ENCODE assay signal across 20 cellular contexts in the genomic region with DNA sequence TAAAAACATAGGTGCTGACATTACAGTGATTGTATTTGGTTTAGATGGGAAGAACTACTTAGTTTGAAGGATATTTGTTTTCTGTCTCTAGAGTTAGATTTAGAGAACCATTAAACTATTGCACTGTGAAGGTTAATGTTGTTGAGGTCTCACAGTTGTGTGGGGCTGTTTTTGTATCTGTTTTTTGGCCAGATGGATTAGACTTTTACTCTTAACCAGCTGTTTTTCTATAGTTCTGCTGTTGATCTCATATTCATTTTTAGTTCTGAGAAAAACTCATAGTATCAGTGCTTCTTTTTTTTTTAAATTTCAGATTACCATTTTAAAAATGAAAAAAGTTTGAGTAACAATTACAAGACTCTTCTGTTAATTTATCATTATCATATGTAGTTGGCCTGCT.
"Had no signal": no experiment of that assay in that cellular context is flagged by ENCODE, and none has a peak within 500 bp of the region (broad histone marks: within the 10 kb centered on the region; RNA-seq: fewer than 3 reads in every experiment).

No MANE protein-coding gene starts in this region.

- DNase-seq: activated CD4-positive, alpha-beta memory T cell treated with anti-CD3 and anti-CD28 coated beads for 36 hours; activated CD4-positive, alpha-beta T cell treated with anti-CD3 and anti-CD28 coated beads for 36 hours; activated naive CD4-positive, alpha-beta T cell treated with anti-CD3 and anti-CD28 coated beads for 36 hours; activated T-cell treated with anti-CD3 and anti-CD28 coated beads, Interleukin-2, amount 50 U/mL, for 1 hour; heart right ventricle; left lung; pancreas; right lobe of liver; stimulated activated CD4-positive, alpha-beta T cell treated with anti-CD3 and anti-CD28 coated beads, Interleukin-15, amount 100 ng/mL, for 24 hours; stimulated activated CD4-positive, alpha-beta T cell treated with anti-CD3 and anti-CD28 coated beads, Interleukin-2, amount 100 ng/mL, for 48 hours; transverse colon; uterus had no signal

- H3K27me3 ChIP-seq: esophagus muscularis mucosa, gastroesophageal sphincter, heart right ventricle, left lung, neutrophil, pancreas, right lobe of liver, transverse colon, uterus had no signal

- H3K9me3 ChIP-seq: esophagus muscularis mucosa, gastroesophageal sphincter, heart right ventricle, left lung, neutrophil, pancreas, right lobe of liver, transverse colon, uterus had no signal

- H3K27ac ChIP-seq: coronary artery, esophagus muscularis mucosa, gastroesophageal sphincter, heart right ventricle, left lung, neutrophil, pancreas, right lobe of liver, transverse colon, uterus had no signal

- FAIRE-seq: endometrium, pancreas, small intestine, TTC549 had no signal

- H3K4me1 ChIP-seq: left lung, pancreas, uterus had no signal

- H3K4me3 ChIP-seq: coronary artery, esophagus muscularis mucosa, gastroesophageal sphincter, heart right ventricle, left lung, pancreas, right lobe of liver, transverse colon, uterus had no signal

- ATAC-seq: activated CD4-positive, alpha-beta T cell treated with anti-CD3 and anti-CD28 coated beads for 36 hours; gastroesophageal sphincter; heart right ventricle; left lung; natural killer cell treated with Interleukin-12 subunit alpha and Interleukin-12 subunit beta and Interleukin-15 and Interleukin-18, amount 100 ng/mL, for 72 hours; pancreas; right lobe of liver had no signal

- H3K36me3 ChIP-seq: esophagus muscularis mucosa, gastroesophageal sphincter, heart right ventricle, left lung, neutrophil, pancreas, right lobe of liver, transverse colon, uterus had no signal
